In the genomic region with DNA sequence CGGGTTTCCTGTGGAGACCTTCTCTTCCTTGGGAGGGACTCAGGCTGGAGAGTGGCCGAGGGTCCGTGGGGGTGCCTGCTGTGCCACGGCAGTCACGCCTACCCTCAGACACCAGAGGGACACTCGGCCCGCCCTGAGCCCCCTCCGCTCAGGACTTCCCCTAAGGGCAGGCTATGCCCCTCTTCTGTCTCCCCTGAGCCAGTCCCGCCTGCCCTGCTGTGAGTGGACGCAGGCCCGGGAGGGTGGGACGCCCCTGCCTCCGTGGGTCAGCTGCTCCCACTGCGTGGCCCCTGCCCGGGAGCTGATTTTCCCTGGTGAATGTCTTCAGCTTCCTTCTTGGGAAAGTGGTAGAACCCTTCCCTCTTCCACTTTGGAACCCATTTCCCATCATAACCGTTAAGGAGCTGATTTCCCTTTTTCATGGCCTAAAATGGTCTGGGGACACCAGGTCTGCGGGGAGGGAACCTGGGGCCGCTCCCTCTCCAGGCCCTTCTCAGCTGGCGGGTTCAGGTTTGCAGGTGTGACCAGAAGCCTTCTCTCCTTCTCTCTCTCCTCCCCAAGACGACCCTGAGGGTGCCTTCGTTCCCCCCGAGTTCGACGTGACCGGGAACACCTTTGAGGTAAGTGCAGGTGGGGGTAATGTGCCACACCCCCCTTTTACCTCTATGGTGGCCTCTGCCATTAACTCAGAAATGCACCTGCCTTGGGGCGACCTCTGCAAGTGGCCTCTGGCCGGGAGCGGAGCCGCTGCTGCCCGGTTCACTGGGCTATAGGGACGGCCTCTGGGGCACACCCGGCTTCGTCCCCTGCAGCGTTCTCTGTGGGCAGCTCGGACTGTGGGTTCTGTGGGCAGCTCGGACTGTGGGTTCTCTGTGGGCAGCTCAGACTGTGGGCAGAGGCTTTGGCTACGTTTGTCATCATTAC, we compare ENCODE assay signal across 18 cellular contexts. TPM values are rescaled to one million over a fixed set of nuclear protein-coding genes. Genes with fewer than 3 reads are reported as not detected.
"Had no signal": no experiment of that assay in that cellular context is flagged by ENCODE, and none has a peak within 500 bp of the region (broad histone marks: within the 10 kb centered on the region; RNA-seq: fewer than 3 reads in every experiment).

No MANE protein-coding gene starts in this region.

- H3K9me3 Mint-ChIP-seq: activated CD4-positive, alpha-beta memory T cell treated with anti-CD3 and anti-CD28 coated beads for 36 hours; activated naive CD4-positive, alpha-beta T cell treated with anti-CD3 and anti-CD28 coated beads, Interleukin-2, amount 10 ng/mL, durations not matched to agents 7 days and 5 days; activated T-helper 2 cell treated with anti-CD3 and anti-CD28 coated beads, Interferon-gamma antibody, Interleukin-2, Interleukin-4, amounts not matched to agents 10 μg/mL and 5 μg/mL and 100 μg/mL, durations not matched to agents 14 hours and 24 hours and 36 hours; effector memory CD8-positive, alpha-beta T cell; stimulated activated effector memory CD8-positive, alpha-beta T cell treated with anti-CD3 and anti-CD28 coated beads, Interleukin-12 subunit alpha, Interleukin-12 subunit beta, amount 100 ng/mL, for 72 hours had no signal

- H3K4me1 ChIP-seq: breast epithelium, neural progenitor cell, pancreas had no signal

- H3K36me3 ChIP-seq: breast epithelium, neural progenitor cell, pancreas, right lobe of liver had no signal

- H3K4me3 Mint-ChIP-seq: activated CD4-positive, alpha-beta memory T cell treated with anti-CD3 and anti-CD28 coated beads for 36 hours; activated CD4-positive, alpha-beta T cell treated with anti-CD3 and anti-CD28 coated beads for 36 hours; activated CD8-positive, alpha-beta memory T cell treated with anti-CD3 and anti-CD28 coated beads, Interleukin-2, amount 10 ng/mL, durations not matched to agents 7 days and 5 days; activated naive CD4-positive, alpha-beta T cell treated with anti-CD3 and anti-CD28 coated beads, Interleukin-2, amount 10 ng/mL, durations not matched to agents 7 days and 5 days; effector memory CD8-positive, alpha-beta T cell; neural progenitor cell; stimulated activated effector memory CD8-positive, alpha-beta T cell treated with anti-CD3 and anti-CD28 coated beads, Interleukin-12 subunit alpha, Interleukin-12 subunit beta, amount 100 ng/mL, for 72 hours had no signal

- ATAC-seq: activated CD4-positive, alpha-beta T cell treated with anti-CD3 and anti-CD28 coated beads for 36 hours; activated CD8-positive, alpha-beta memory T cell treated with anti-CD3 and anti-CD28 coated beads, Interleukin-2, amount 10 ng/mL, durations not matched to agents 7 days and 5 days; effector memory CD8-positive, alpha-beta T cell; left colon; pancreas; right lobe of liver; stimulated activated effector memory CD8-positive, alpha-beta T cell treated with anti-CD3 and anti-CD28 coated beads, Interleukin-12 subunit alpha, Interleukin-12 subunit beta, amount 100 ng/mL, for 72 hours had no signal

- H3K4me1 Mint-ChIP-seq: activated CD4-positive, alpha-beta T cell treated with anti-CD3 and anti-CD28 coated beads for 36 hours; activated CD8-positive, alpha-beta memory T cell treated with anti-CD3 and anti-CD28 coated beads, Interleukin-2, amount 10 ng/mL, durations not matched to agents 7 days and 5 days; activated naive CD4-positive, alpha-beta T cell treated with anti-CD3 and anti-CD28 coated beads, Interleukin-2, amount 10 ng/mL, durations not matched to agents 7 days and 5 days; neural progenitor cell; stimulated activated effector memory CD8-positive, alpha-beta T cell treated with anti-CD3 and anti-CD28 coated beads, Interleukin-12 subunit alpha, Interleukin-12 subunit beta, amount 100 ng/mL, for 72 hours had no signal

- H3K9me3 ChIP-seq: breast epithelium, pancreas, right lobe of liver had no signal

- H3K27ac Mint-ChIP-seq: activated CD4-positive, alpha-beta memory T cell treated with anti-CD3 and anti-CD28 coated beads for 36 hours; activated CD4-positive, alpha-beta T cell treated with anti-CD3 and anti-CD28 coated beads for 36 hours; activated CD8-positive, alpha-beta memory T cell treated with anti-CD3 and anti-CD28 coated beads, Interleukin-2, amount 10 ng/mL, durations not matched to agents 7 days and 5 days; activated naive CD4-positive, alpha-beta T cell treated with anti-CD3 and anti-CD28 coated beads, Interleukin-2, amount 10 ng/mL, durations not matched to agents 7 days and 5 days; activated T-helper 2 cell treated with anti-CD3 and anti-CD28 coated beads, Interferon-gamma antibody, Interleukin-2, Interleukin-4, amounts not matched to agents 10 μg/mL and 5 μg/mL and 100 μg/mL, durations not matched to agents 14 hours and 24 hours and 36 hours; effector memory CD8-positive, alpha-beta T cell; neural progenitor cell; stimulated activated effector memory CD8-positive, alpha-beta T cell treated with anti-CD3 and anti-CD28 coated beads, Interleukin-12 subunit alpha, Interleukin-12 subunit beta, amount 100 ng/mL, for 72 hours had no signal

- H3K27me3 ChIP-seq: neural progenitor cell, pancreas, right lobe of liver had no signal

- H3K27ac ChIP-seq: breast epithelium, neural progenitor cell, pancreas, right lobe of liver had no signal

- H3K27me3 Mint-ChIP-seq: activated CD8-positive, alpha-beta memory T cell treated with anti-CD3 and anti-CD28 coated beads, Interleukin-2, amount 10 ng/mL, durations not matched to agents 7 days and 5 days had no signal

- H3K4me3 ChIP-seq: breast epithelium, neural progenitor cell, pancreas, right lobe of liver had no signal

- DNase-seq: activated CD4-positive, alpha-beta memory T cell treated with anti-CD3 and anti-CD28 coated beads for 36 hours; activated CD4-positive, alpha-beta T cell treated with anti-CD3 and anti-CD28 coated beads for 36 hours; activated CD8-positive, alpha-beta memory T cell treated with anti-CD3 and anti-CD28 coated beads, Interleukin-2, amount 10 ng/mL, durations not matched to agents 7 days and 5 days; activated naive CD4-positive, alpha-beta T cell treated with anti-CD3 and anti-CD28 coated beads, Interleukin-2, amount 10 ng/mL, durations not matched to agents 7 days and 5 days; activated T-cell treated with anti-CD3 and anti-CD28 coated beads, Interleukin-2, amount 50 U/mL, for 1 hour; dermis blood vessel endothelial cell; effector memory CD8-positive, alpha-beta T cell; mammary epithelial cell; stimulated activated CD4-positive, alpha-beta T cell treated with anti-CD3 and anti-CD28 coated beads, Interleukin-4, amount 100 ng/mL, for 24 hours; SW 1271 had no signal

- H3K36me3 Mint-ChIP-seq: activated CD4-positive, alpha-beta memory T cell treated with anti-CD3 and anti-CD28 coated beads for 36 hours; activated CD8-positive, alpha-beta memory T cell treated with anti-CD3 and anti-CD28 coated beads, Interleukin-2, amount 10 ng/mL, durations not matched to agents 7 days and 5 days; activated naive CD4-positive, alpha-beta T cell treated with anti-CD3 and anti-CD28 coated beads, Interleukin-2, amount 10 ng/mL, durations not matched to agents 7 days and 5 days; stimulated activated effector memory CD8-positive, alpha-beta T cell treated with anti-CD3 and anti-CD28 coated beads, Interleukin-12 subunit alpha, Interleukin-12 subunit beta, amount 100 ng/mL, for 72 hours had no signal

RNA-seq across cellular contexts. Expression of gene KNDC1, which starts 7.9 kb away (rescaled TPM):
- total RNA-seq: activated CD4-positive, alpha-beta T cell treated with anti-CD3 and anti-CD28 coated beads for 36 hours; dermis blood vessel endothelial cell; myocyte had no signal
- polyA plus RNA-seq: mammary epithelial cell had no signal
